ENCODE assay signal across 8 cellular contexts in genomic region chr2:159939946-159940345, GRCh38. TPM values are rescaled to one million over a fixed set of nuclear protein-coding genes. Genes with fewer than 3 reads are reported as not detected.
DNase-seq lines count a peak whose midpoint lies in the region; ATAC-seq and TF ChIP-seq lines count a peak whose summit lies in the region.

No MANE protein-coding gene starts in this region.

- no peak overlapping the region for H3K4me3 Mint-ChIP-seq in activated CD8-positive, alpha-beta T cell treated with anti-CD3 and anti-CD28 coated beads for 36 hours
- H3K4me3 Mint-ChIP-seq in activated CD8-positive, alpha-beta T cell treated with anti-CD3 and anti-CD28 coated beads, Interleukin-2, amount 10 ng/mL, durations not matched to agents 7 days and 5 days, result no peak overlapping the region
- H3K4me3 Mint-ChIP-seq in brain, result no peak overlapping the region

- H3K27ac ChIP-seq in HCT116 (ENCODE audit: low read depth, low read length) (no peak overlapping the region), thyroid gland (no peak overlapping the region)

- H3K36me3 ChIP-seq in HCT116 (ENCODE audit: control insufficient read depth in 1 of 2, insufficient read depth in 2 of 2, low read length in 2 of 2) (no peaks in the 10 kb centered on the region), thyroid gland (no peaks in the 10 kb centered on the region)

- no peaks in the 10 kb centered on the region for H3K9me3 ChIP-seq in HCT116 (ENCODE audit: control insufficient read depth in 1 of 2, insufficient read depth in 1 of 2, low read depth in 1 of 2, low read length in 2 of 2)
- no peaks in the 10 kb centered on the region for H3K9me3 ChIP-seq in thyroid gland

- no peak overlapping the region for H3K4me2 ChIP-seq in HCT116 (ENCODE audit: low read length)

- no peaks in the 10 kb centered on the region for H3K4me1 ChIP-seq in HCT116 (ENCODE audit: control insufficient read depth in 1 of 2, insufficient read depth in 2 of 2, low read length in 2 of 2)
- H3K4me1 ChIP-seq in thyroid gland, result no peaks in the 10 kb centered on the region

- H3K79me2 ChIP-seq in HCT116 (ENCODE audit: insufficient read depth, low read length), result no peaks in the 10 kb centered on the region

- TF ChIP-seq POLR2A in HCT116 (IDR thresholded peaks at IDR 0.05; ENCODE audit: borderline replicate concordance, extremely low read depth, insufficient read depth, insufficient read length) (no peak), thyroid gland (IDR thresholded peaks at IDR 0.05) (no peak)

- H3K9me2 ChIP-seq in HCT116 (ENCODE audit: insufficient read depth), result no peaks in the 10 kb centered on the region

- RAD21 ChIA-PET in HCT116 (lab: Charles Lee; ENCODE audit: low non-redundant PET in 1 of 2, low total read pairs in 2 of 2, uncharacterized antibody in 2 of 2, unreplicated experiment in 2 of 2), result no interaction called here

- H3K27me3 Mint-ChIP-seq in activated CD8-positive, alpha-beta T cell treated with anti-CD3 and anti-CD28 coated beads for 36 hours, result no peaks in the 10 kb centered on the region
- H3K27me3 Mint-ChIP-seq in activated CD8-positive, alpha-beta T cell treated with anti-CD3 and anti-CD28 coated beads, Interleukin-2, amount 10 ng/mL, durations not matched to agents 7 days and 5 days (ENCODE audit: low read depth), result peaks cover 4% of the 10 kb centered on the region
- peaks cover 6% of the 10 kb centered on the region for H3K27me3 Mint-ChIP-seq in brain

- no TSS peak for BruUV-seq in HCT116 (replicated peaks; lab: Mats Ljungman, UMichigan)

- intact Hi-C loops in activated CD8-positive, alpha-beta T cell treated with anti-CD3 and anti-CD28 coated beads for 36 hours (cut with micrococcal nuclease), result no loop called here
- intact Hi-C loops in HCT116 (cut with micrococcal nuclease), result no loop called here
- intact Hi-C loops in thyroid gland (cut with DNase I), result no loop called here
- intact Hi-C loops in left colon (cut with DNase I, micrococcal nuclease), result no loop called here

- H2AFZ ChIP-seq in HCT116 (ENCODE audit: low read depth, low read length, poor library complexity, severe bottlenecking), result no peak overlapping the region

- peak; percentile 43 for TF ChIP-seq CTCF in activated CD8-positive, alpha-beta T cell treated with anti-CD3 and anti-CD28 coated beads for 36 hours (IDR thresholded peaks at IDR 0.05)
- TF ChIP-seq CTCF in HCT116 (IDR thresholded peaks at IDR 0.05 in 2 of 3, conservative IDR thresholded peaks at IDR 0.05 in 1 of 3; ENCODE audit: borderline replicate concordance in 1 of 3, insufficient read depth in 1 of 3, low read depth in 2 of 3, low read length in 2 of 3) (peak; percentile 27 to 47 (median 31); a peak in 4 of 6 replicates), brain (conservative IDR thresholded peaks at IDR 0.05) (peak; percentile 38 to 42), retinal pigment epithelial cell (conservative IDR thresholded peaks at IDR 0.05; ENCODE audit: low read depth, low read length) (peak; percentile 65), thyroid gland (IDR thresholded peaks at IDR 0.05) (peak in 3 of 6 experiments; percentile 16 to 24 (median 19))

- H3K9ac ChIP-seq in HCT116 (ENCODE audit: low read length), result no peak overlapping the region

- no peaks in the 10 kb centered on the region for H3K4me1 Mint-ChIP-seq in activated CD8-positive, alpha-beta T cell treated with anti-CD3 and anti-CD28 coated beads for 36 hours (ENCODE audit: low read depth)
- H3K4me1 Mint-ChIP-seq in activated CD8-positive, alpha-beta T cell treated with anti-CD3 and anti-CD28 coated beads, Interleukin-2, amount 10 ng/mL, durations not matched to agents 7 days and 5 days (ENCODE audit: low read depth), result no peaks in the 10 kb centered on the region
- no peaks in the 10 kb centered on the region for H3K4me1 Mint-ChIP-seq in brain

- H3K27me3 ChIP-seq in HCT116 (ENCODE audit: insufficient read depth, low read length), result no peaks in the 10 kb centered on the region
- H3K27me3 ChIP-seq in thyroid gland, result no peaks in the 10 kb centered on the region

- no peaks in the 10 kb centered on the region for H4K20me1 ChIP-seq in HCT116 (ENCODE audit: insufficient read depth)

- peak; percentile 7 for DNase-seq in activated CD8-positive, alpha-beta T cell treated with anti-CD3 and anti-CD28 coated beads for 36 hours
- no peak for DNase-seq in activated CD8-positive, alpha-beta T cell treated with anti-CD3 and anti-CD28 coated beads, Interleukin-2, amount 10 ng/mL, durations not matched to agents 7 days and 5 days
- peak; percentile 6 for DNase-seq in HCT116 (ENCODE audit: low read depth, low spot score)
- peak; percentile 36 for DNase-seq in M059J (ENCODE audit: low read depth)
- no peak for DNase-seq in retinal pigment epithelial cell (ENCODE audit: low read depth)
- DNase-seq in thyroid gland, result no peak
- DNase-seq in left colon, result no peak

- peak; percentile 71 for TF ChIP-seq RAD21 in HCT116 (IDR thresholded peaks at IDR 0.05; ENCODE audit: low read depth)

- no peak overlapping the region for H3K27ac Mint-ChIP-seq in activated CD8-positive, alpha-beta T cell treated with anti-CD3 and anti-CD28 coated beads for 36 hours
- H3K27ac Mint-ChIP-seq in activated CD8-positive, alpha-beta T cell treated with anti-CD3 and anti-CD28 coated beads, Interleukin-2, amount 10 ng/mL, durations not matched to agents 7 days and 5 days, result no peak overlapping the region
- peak overlapping the region in 1 of 5 experiments; percentile 17 for H3K27ac Mint-ChIP-seq in brain

- CTCF ChIA-PET in activated CD8-positive, alpha-beta T cell treated with anti-CD3 and anti-CD28 coated beads for 36 hours (lab: Charles Lee), result interaction anchor here (1.5 to 1.9 kb wide), 5 partner anchors 8 to 50 kb away, joined by 3 to 6 read pairs (median 5); no protein-coding TSS in a partner anchor
- CTCF ChIA-PET in activated CD8-positive, alpha-beta T cell treated with anti-CD3 and anti-CD28 coated beads, Interleukin-2, amount 10 ng/mL, durations not matched to agents 7 days and 5 days (lab: Charles Lee), result interaction anchor here (0.9 kb wide), 1 partner anchor 36 kb away, joined by 3 read pairs; no protein-coding TSS in a partner anchor
- CTCF ChIA-PET in HCT116 (lab: Charles Lee), result interaction anchor here (2.9 kb wide), 1 partner anchor 18 kb away, joined by 11 read pairs; no protein-coding TSS in a partner anchor

- H3K4me3 ChIP-seq in HCT116 (replicated peaks in 1 of 2; ENCODE audit: low read depth in 1 of 2, low read length in 2 of 2), result no peak overlapping the region
- no peak overlapping the region for H3K4me3 ChIP-seq in retinal pigment epithelial cell (ENCODE audit: low read length)
- no peak overlapping the region for H3K4me3 ChIP-seq in thyroid gland (replicated peaks in 1 of 3)

- POLR2A ChIA-PET in activated CD8-positive, alpha-beta T cell treated with anti-CD3 and anti-CD28 coated beads for 36 hours (lab: Charles Lee), result no interaction called here
- POLR2A ChIA-PET in activated CD8-positive, alpha-beta T cell treated with anti-CD3 and anti-CD28 coated beads, Interleukin-2, amount 10 ng/mL, durations not matched to agents 7 days and 5 days (lab: Charles Lee), result no interaction called here
- POLR2A ChIA-PET in HCT116 (lab: Charles Lee), result no interaction called here

- ATAC-seq in activated CD8-positive, alpha-beta T cell treated with anti-CD3 and anti-CD28 coated beads for 36 hours, result peak; percentile 20
- ATAC-seq in activated CD8-positive, alpha-beta T cell treated with anti-CD3 and anti-CD28 coated beads, Interleukin-2, amount 10 ng/mL, durations not matched to agents 7 days and 5 days, result no peak
- ATAC-seq in HCT116 (peak; percentile 69), left colon (no peak)

- no peaks in the 10 kb centered on the region for H3K36me3 Mint-ChIP-seq in activated CD8-positive, alpha-beta T cell treated with anti-CD3 and anti-CD28 coated beads for 36 hours (ENCODE audit: low read depth)
- no peaks in the 10 kb centered on the region for H3K36me3 Mint-ChIP-seq in activated CD8-positive, alpha-beta T cell treated with anti-CD3 and anti-CD28 coated beads, Interleukin-2, amount 10 ng/mL, durations not matched to agents 7 days and 5 days (ENCODE audit: low read depth)
- H3K36me3 Mint-ChIP-seq in brain, result no peaks in the 10 kb centered on the region

- no peaks in the 10 kb centered on the region for H3K9me3 Mint-ChIP-seq in activated CD8-positive, alpha-beta T cell treated with anti-CD3 and anti-CD28 coated beads for 36 hours
- no peaks in the 10 kb centered on the region for H3K9me3 Mint-ChIP-seq in activated CD8-positive, alpha-beta T cell treated with anti-CD3 and anti-CD28 coated beads, Interleukin-2, amount 10 ng/mL, durations not matched to agents 7 days and 5 days (ENCODE audit: insufficient read depth)
- no peaks in the 10 kb centered on the region for H3K9me3 Mint-ChIP-seq in brain

TF ChIP-seq in HCT116, 20 proteins besides CTCF, POLR2A, EP300 and RAD21:
- TF ChIP-seq SIN3A (IDR thresholded peaks at IDR 0.05; ENCODE audit: low read depth), result no peak
- no peak for TF ChIP-seq SP1 (IDR thresholded peaks at IDR 0.05; ENCODE audit: low read depth)
- TF ChIP-seq ELF1 (IDR thresholded peaks at IDR 0.05; ENCODE audit: borderline replicate concordance, low read depth), result no peak
- no peak for TF ChIP-seq CBX3 (IDR thresholded peaks at IDR 0.05; ENCODE audit: low read depth)

RNA-seq across cellular contexts. Expression of gene LY75, which starts 35.4 kb away (rescaled TPM):
- 10 to 100 TPM; 33.1 to 33.6 TPM for total RNA-seq in activated CD8-positive, alpha-beta T cell treated with anti-CD3 and anti-CD28 coated beads for 36 hours
- total RNA-seq in activated CD8-positive, alpha-beta T cell treated with anti-CD3 and anti-CD28 coated beads, Interleukin-2, amount 10 ng/mL, durations not matched to agents 7 days and 5 days, result 10 to 100 TPM; 24.0 to 24.3 TPM
- total RNA-seq in HCT116 (2021; ENCODE audit: unreplicated experiment) (not detected), thyroid gland (10 to 100 TPM; 12.1 to 55.5 (median 35.1) TPM), left colon (10 to 100 TPM; 34.9 to 55.9 TPM)
- polyA plus RNA-seq in HCT116 (2012), result not detected in 2 replicates
- 0.34 and 2.1 TPM in 2 replicates for total RNA-seq in M059J (2014; rRNA removed; shearing (Covaris generic))
- polyA plus RNA-seq in brain (ENCODE audit: insufficient read depth, low read depth, low replicate concordance), result 0.49 TPM

Comparison
In these comparisons a context has a peak if more than half of its experiments do, and no peak if none do; other contexts are left out.
1. ATAC-seq: peak in activated CD8-positive, alpha-beta T cell treated with anti-CD3 and anti-CD28 coated beads for 36 hours (single experiment) and HCT116 (single experiment); none in activated CD8-positive, alpha-beta T cell treated with anti-CD3 and anti-CD28 coated beads, Interleukin-2, amount 10 ng/mL, durations not matched to agents 7 days and 5 days (single experiment) and left colon (single experiment).
2. DNase-seq: peak in activated CD8-positive, alpha-beta T cell treated with anti-CD3 and anti-CD28 coated beads for 36 hours (single experiment), HCT116 (single experiment) and M059J (single experiment); none in activated CD8-positive, alpha-beta T cell treated with anti-CD3 and anti-CD28 coated beads, Interleukin-2, amount 10 ng/mL, durations not matched to agents 7 days and 5 days (single experiment), retinal pigment epithelial cell (single experiment), thyroid gland (0 of 2) and left colon (0 of 2).